7 cellular contexts compared by ENCODE assay signal in the genomic region with DNA sequence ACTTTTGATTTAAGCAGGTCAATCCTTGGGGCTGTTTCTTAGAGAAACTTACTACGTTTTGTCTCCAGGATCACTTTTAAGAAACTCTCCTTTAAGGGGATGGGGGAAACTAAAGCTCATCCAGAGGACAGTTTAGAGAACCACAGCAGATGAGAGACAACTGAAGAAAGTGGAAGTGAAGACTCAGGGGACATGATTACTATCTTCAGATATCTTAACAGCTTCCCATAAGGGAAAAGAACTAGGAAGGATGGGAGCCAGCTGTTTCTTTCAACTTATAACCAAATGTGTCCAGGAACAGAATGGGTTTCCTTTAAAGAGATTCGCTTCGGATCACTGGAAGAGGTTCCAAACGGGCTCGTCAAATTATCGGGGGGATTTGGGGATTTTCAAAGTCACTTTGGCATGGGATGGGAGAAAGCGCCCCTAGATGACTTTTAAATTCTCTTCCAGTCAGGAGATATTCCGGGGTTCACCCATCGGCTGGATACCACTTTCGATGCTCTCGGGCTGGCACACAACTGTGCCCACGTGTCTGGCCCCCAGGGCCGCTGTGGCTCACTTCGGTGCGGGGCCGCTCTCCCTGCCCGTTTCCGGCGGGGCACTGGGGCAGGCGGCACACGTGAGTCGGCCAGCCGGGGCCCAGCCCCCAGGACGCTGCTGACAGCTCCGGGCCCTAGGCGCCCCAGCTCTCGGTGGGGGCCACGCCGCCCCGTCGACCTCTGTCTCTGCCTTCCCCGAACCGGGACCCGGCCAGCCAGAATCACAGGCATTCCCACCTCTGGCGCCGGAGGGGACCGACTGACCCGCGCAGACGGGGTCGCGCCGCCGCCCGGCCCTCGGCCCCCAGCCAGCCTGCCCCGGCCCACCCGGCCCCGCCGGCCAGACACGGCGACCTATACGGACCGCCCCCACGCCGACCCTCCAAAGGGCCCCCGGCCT. TPM values are rescaled to one million over a fixed set of nuclear protein-coding genes. Genes with fewer than 3 reads are reported as not detected.
DNase-seq lines count a peak whose midpoint lies in the region; TF ChIP-seq lines count a peak whose summit lies in the region.

No MANE protein-coding gene starts in this region.

- peak overlapping the region; percentile 93 for H3K27ac ChIP-seq in HEK293 (ENCODE audit: extremely low read depth, low read depth, low read length)
- peak overlapping the region; percentile 62 for H3K27ac ChIP-seq in effector memory CD4-positive, alpha-beta T cell (ENCODE audit: insufficient read depth, low read length, poor library complexity, severe bottlenecking)
- no peak overlapping the region for H3K27ac ChIP-seq in mesendoderm (ENCODE audit: low read depth, low read length)

- no peaks in the 10 kb centered on the region for H3K79me2 ChIP-seq in mesendoderm (ENCODE audit: control insufficient read depth, insufficient read depth, low read length)

- CTCF ChIA-PET in HEK293 (lab: Yijun Ruan, JAX), result interaction anchor here (0.7 to 1.0 kb wide), 4 partner anchors 9 to 383 kb away, joined by 3 to 5 read pairs (median 4); no protein-coding TSS in a partner anchor

- H4K8ac ChIP-seq in mesendoderm (ENCODE audit: low read depth, low read length), result peak overlapping the region; percentile 60

- H3K18ac ChIP-seq in mesendoderm (ENCODE audit: low read length), result peak overlapping the region; percentile 82

- peaks cover 9% of the 10 kb centered on the region for H3K4me1 ChIP-seq in HEK293 (ENCODE audit: control insufficient read depth, insufficient read depth, low read length)
- H3K4me1 ChIP-seq in effector memory CD4-positive, alpha-beta T cell (ENCODE audit: control insufficient read depth, insufficient read depth, low read length, poor library complexity, severe bottlenecking), result peaks cover 6% of the 10 kb centered on the region
- peaks cover 5% of the 10 kb centered on the region for H3K4me1 ChIP-seq in mesendoderm (ENCODE audit: control insufficient read depth, low read depth, low read length)

- no peak overlapping the region for H4K5ac ChIP-seq in mesendoderm (ENCODE audit: low read length)

- H3K79me1 ChIP-seq in mesendoderm (ENCODE audit: low read length), result peaks cover 2% of the 10 kb centered on the region

- H3K4me2 ChIP-seq in mesendoderm (ENCODE audit: low read length), result peak overlapping the region; percentile 71

- peak overlapping the region; percentile 94 for H3K56ac ChIP-seq in mesendoderm (ENCODE audit: low read length)

- H3K4me3 ChIP-seq in GM12865 (ENCODE audit: low read depth, low read length) (peak overlapping the region; percentile 48), HEK293 (ENCODE audit: low read depth, low read length) (peak overlapping the region; percentile 73), mesendoderm (ENCODE audit: low read length) (peak overlapping the region; percentile 55)
- peak overlapping the region; percentile 55 for H3K4me3 ChIP-seq in effector memory CD4-positive, alpha-beta T cell (ENCODE audit: insufficient read depth, low read depth, low read length, poor library complexity, severe bottlenecking)

- H2BK5ac ChIP-seq in mesendoderm (ENCODE audit: low read length), result no peak overlapping the region

- H3K23ac ChIP-seq in mesendoderm (ENCODE audit: low read length), result no peak overlapping the region

- H3K36me3 ChIP-seq in HEK293 (ENCODE audit: control insufficient read depth in 2 of 2, insufficient read depth in 1 of 2, low read length in 2 of 2) (no peaks in the 10 kb centered on the region), mesendoderm (ENCODE audit: control insufficient read depth, insufficient read depth, low read length) (no peaks in the 10 kb centered on the region)
- H3K36me3 ChIP-seq in effector memory CD4-positive, alpha-beta T cell (ENCODE audit: control insufficient read depth, insufficient read depth, low read length), result no peaks in the 10 kb centered on the region

- WGBS in mesendoderm (ENCODE audit: extremely low coverage, insufficient coverage, low lambda C conversion rate), result no CpG with 5 or more reads among the region's 57 CpGs

- peak overlapping the region; percentile 67 for H3K9ac ChIP-seq in mesendoderm (ENCODE audit: low read length)

- no peak overlapping the region for H2BK120ac ChIP-seq in mesendoderm (ENCODE audit: low read depth, low read length)

- no peak overlapping the region for H2AK5ac ChIP-seq in mesendoderm (ENCODE audit: low read length)

- no peak overlapping the region for H2BK15ac ChIP-seq in mesendoderm (replicated peaks; ENCODE audit: low read depth)

- no peaks in the 10 kb centered on the region for H3K27me3 ChIP-seq in effector memory CD4-positive, alpha-beta T cell (replicated peaks; ENCODE audit: control insufficient read depth, insufficient read depth, low read length, poor library complexity, severe bottlenecking)
- H3K27me3 ChIP-seq in mesendoderm (ENCODE audit: insufficient read depth, low read length, poor library complexity), result peaks cover 3% of the 10 kb centered on the region

- TF ChIP-seq CTCF in GM12865 (IDR thresholded peaks at IDR 0.05; ENCODE audit: insufficient read depth, low read depth, low read length, missing control alignments) (no peak), HEK293 (tag by site-specific recombination; IDR thresholded peaks at IDR 0.05) (no peak; the same call in 1 of the 2 replicates)

- peak; percentile 87 for DNase-seq in GM12865 (ENCODE audit: low read depth)
- peak; percentile 94 for DNase-seq in NCI-H2029 (lab: John Stamatoyannopoulos, UW)
- DNase-seq in activated CD4-positive, alpha-beta T cell treated with anti-CD3 and anti-CD28 coated beads, Interleukin-2, amount 50 U/mL, for 4 hours, result peak; percentile 10 to 13
- peak in 1 of 3 donors; percentile 13 for DNase-seq in effector memory CD4-positive, alpha-beta T cell
- DNase-seq in mesendoderm, result peak; percentile 51
- DNase-seq in stimulated activated CD8-positive, alpha-beta memory T cell treated with anti-CD3 and anti-CD28 coated beads, Interleukin-15, amount 100 ng/mL, for 48 hours (ENCODE audit: low read depth in 2 of 2), result peak; percentile 45 to 49

- peak overlapping the region; percentile 43 for H3K4ac ChIP-seq in mesendoderm (ENCODE audit: low read depth, low read length)

- H3K9me3 ChIP-seq in HEK293 (ENCODE audit: control insufficient read depth, insufficient read depth, low read depth, low read length), result no peaks in the 10 kb centered on the region
- H3K9me3 ChIP-seq in effector memory CD4-positive, alpha-beta T cell (ENCODE audit: control insufficient read depth, low read length), result no peaks in the 10 kb centered on the region

- POLR2A ChIA-PET in HEK293 (lab: Yijun Ruan, JAX), result interaction anchor here (0.6 kb wide), 1 partner anchor 25 kb away, joined by 3 read pairs; no protein-coding TSS in a partner anchor

TF ChIP-seq in HEK293, 187 proteins besides CTCF, POLR2A, EP300 and RAD21 (continues in another document):
- TF ChIP-seq, protein P1, sequence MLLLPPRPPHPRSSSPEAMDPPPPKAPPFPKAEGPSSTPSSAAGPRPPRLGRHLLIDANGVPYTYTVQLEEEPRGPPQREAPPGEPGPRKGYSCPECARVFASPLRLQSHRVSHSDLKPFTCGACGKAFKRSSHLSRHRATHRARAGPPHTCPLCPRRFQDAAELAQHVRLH (tag by site-specific recombination; IDR thresholded peaks at IDR 0.05), result no peak
- peak; percentile 92 for TF ChIP-seq GLIS1 (tag by site-specific recombination; IDR thresholded peaks at IDR 0.05)
- TF ChIP-seq REPIN1 (tag by site-specific recombination; IDR thresholded peaks at IDR 0.05; ENCODE audit: low read depth), result no peak
- no peak for TF ChIP-seq ZNF626 (tag by site-specific recombination; IDR thresholded peaks at IDR 0.05)
- TF ChIP-seq KLF8 (tag by site-specific recombination; IDR thresholded peaks at IDR 0.05), result peak; percentile 37; the same call in 1 of the 2 replicates
- peak; percentile 62 for TF ChIP-seq ZNF610 (tag by site-specific recombination; IDR thresholded peaks at IDR 0.05; ENCODE audit: borderline replicate concordance)
- TF ChIP-seq ZNF19 (tag by site-specific recombination; IDR thresholded peaks at IDR 0.05; ENCODE audit: low read depth), result no peak
- TF ChIP-seq WT1 (tag by site-specific recombination; IDR thresholded peaks at IDR 0.05), result no peak
- TF ChIP-seq, protein P2, sequence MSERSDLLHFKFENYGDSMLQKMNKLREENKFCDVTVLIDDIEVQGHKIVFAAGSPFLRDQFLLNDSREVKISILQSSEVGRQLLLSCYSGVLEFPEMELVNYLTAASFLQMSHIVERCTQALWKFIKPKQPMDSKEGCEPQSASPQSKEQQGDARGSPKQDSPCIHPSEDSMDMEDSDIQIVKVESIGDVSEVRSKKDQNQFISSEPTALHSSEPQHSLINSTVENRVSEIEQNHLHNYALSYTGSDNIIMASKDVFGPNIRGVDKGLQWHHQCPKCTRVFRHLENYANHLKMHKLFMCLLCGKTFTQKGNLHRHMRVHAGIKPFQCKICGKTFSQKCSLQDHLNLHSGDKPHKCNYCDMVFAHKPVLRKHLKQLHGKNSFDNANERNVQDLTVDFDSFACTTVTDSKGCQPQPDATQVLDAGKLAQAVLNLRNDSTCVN (tag by site-specific recombination; optimal IDR thresholded peaks at IDR 0.05), result peak; percentile 82
- 0 out of 2 replicates have a peak, but pooled peaks have one; percentile 29 for TF ChIP-seq ZNF600 (tag by site-specific recombination; IDR thresholded peaks at IDR 0.05)
- TF ChIP-seq, protein P3, sequence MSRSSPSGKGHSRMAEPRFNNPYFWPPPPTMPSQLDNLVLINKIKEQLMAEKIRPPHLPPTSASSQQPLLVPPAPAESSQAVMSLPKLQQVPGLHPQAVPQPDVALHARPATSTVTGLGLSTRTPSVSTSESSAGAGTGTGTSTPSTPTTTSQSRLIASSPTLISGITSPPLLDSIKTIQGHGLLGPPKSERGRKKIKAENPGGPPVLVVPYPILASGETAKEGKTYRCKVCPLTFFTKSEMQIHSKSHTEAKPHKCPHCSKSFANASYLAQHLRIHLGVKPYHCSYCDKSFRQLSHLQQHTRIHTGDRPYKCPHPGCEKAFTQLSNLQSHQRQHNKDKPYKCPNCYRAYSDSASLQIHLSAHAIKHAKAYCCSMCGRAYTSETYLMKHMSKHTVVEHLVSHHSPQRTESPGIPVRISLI (tag by site-specific recombination; IDR thresholded peaks at IDR 0.05), result no peak
- TF ChIP-seq ZNF623 (tag by site-specific recombination; IDR thresholded peaks at IDR 0.05), result no peak
- no peak for TF ChIP-seq ZNF112 (tag by site-specific recombination; IDR thresholded peaks at IDR 0.05)
- TF ChIP-seq ZNF843 (tag by site-specific recombination; IDR thresholded peaks at IDR 0.05), result 0 out of 2 replicates have a peak, but pooled peaks have one; percentile 13
- TF ChIP-seq FEZF1 (tag by site-specific recombination; IDR thresholded peaks at IDR 0.05), result peak; percentile 77
- TF ChIP-seq GLIS2 (tag by site-specific recombination; IDR thresholded peaks at IDR 0.05), result peak; percentile 96

RNA-seq across cellular contexts. Expression of a gene that starts 1.0 kb away (rescaled TPM):
- polyA plus RNA-seq in mesendoderm (2013, experiment 1 of 2), result 6.0 TPM
- polyA plus RNA-seq in mesendoderm (2013, experiment 2 of 2), result 6.1 TPM
